ENCODE assay signal across 1 cellular context in the genomic region with DNA sequence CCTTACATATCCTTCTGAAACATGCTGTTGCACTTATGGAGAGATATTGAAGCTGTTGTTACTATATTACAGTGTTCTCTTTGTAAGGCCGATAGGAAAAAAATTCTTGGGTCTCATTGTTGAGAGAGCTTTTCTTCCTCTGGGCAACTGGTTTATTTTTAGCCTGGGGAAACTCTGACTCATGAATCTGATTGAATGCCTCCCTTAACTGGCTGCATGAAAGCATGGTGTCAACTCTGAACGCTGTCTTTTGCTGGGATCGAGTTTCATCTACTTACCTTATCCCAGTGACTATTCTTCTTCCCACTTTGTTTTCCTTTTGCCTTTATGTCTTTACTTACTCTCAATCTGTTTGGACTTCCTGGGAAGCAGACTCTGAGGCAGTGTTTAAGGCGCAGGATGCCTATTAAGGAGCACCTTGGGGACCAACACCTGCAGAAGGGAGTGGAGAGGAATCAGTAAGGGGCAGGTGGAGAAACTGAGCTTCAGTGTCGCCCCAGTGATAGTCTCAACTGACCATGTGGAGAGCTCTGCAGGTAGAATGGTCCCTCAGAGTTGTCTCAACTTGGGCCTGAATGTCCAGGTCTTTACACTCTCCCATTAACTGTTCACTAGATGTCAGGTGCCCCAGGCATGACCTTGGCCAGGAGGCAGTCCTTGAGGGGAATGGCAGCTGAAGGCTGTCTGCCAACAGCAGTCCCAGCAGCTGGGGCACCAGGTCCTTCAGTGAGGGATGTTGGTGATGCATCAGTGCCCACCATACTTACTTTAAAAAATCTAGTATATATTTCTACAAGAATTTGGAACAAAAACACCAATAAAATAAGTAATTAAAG.
TF ChIP-seq lines count a peak whose summit lies in the region.

No MANE protein-coding gene starts in this region.

TF ChIP-seq in IMR-90, 13 proteins besides CTCF, POLR2A, EP300 and RAD21 (continued from another document):
- TF ChIP-seq, protein P1, sequence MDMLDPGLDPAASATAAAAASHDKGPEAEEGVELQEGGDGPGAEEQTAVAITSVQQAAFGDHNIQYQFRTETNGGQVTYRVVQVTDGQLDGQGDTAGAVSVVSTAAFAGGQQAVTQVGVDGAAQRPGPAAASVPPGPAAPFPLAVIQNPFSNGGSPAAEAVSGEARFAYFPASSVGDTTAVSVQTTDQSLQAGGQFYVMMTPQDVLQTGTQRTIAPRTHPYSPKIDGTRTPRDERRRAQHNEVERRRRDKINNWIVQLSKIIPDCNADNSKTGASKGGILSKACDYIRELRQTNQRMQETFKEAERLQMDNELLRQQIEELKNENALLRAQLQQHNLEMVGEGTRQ (IDR thresholded peaks at IDR 0.05; ENCODE audit: low read depth, low read length) = no peak
- no peak for TF ChIP-seq SMC3 (IDR thresholded peaks at IDR 0.05; ENCODE audit: low read depth, low read length)
- TF ChIP-seq FOS (IDR thresholded peaks at IDR 0.05; ENCODE audit: low read depth, low read length) = peak; percentile 64
- no peak for TF ChIP-seq BHLHE40 (IDR thresholded peaks at IDR 0.05; ENCODE audit: low read depth, low read length)
